12 cellular contexts compared by ENCODE assay signal in genomic region chr5:74686962-74687751, GRCh38. TPM values are rescaled to one million over a fixed set of nuclear protein-coding genes. Genes with fewer than 3 reads are reported as not detected.
DNase-seq lines count a peak whose midpoint lies in the region; ATAC-seq, FAIRE-seq and TF ChIP-seq lines count a peak whose summit lies in the region.
"Had no signal": no experiment of that assay in that cellular context is flagged by ENCODE, and none has a peak within 500 bp of the region (broad histone marks: within the 10 kb centered on the region; RNA-seq: fewer than 3 reads in every experiment).

No MANE protein-coding gene starts in this region.

- peak overlapping the region; percentile 84 to 95 (median 88) for H3K4me3 Mint-ChIP-seq in CD4-positive, CD25-positive, alpha-beta regulatory T cell

- H3K4me1 ChIP-seq in CD4-positive, CD25-positive, alpha-beta regulatory T cell (ENCODE audit: control insufficient read depth, insufficient read depth, low read length, poor library complexity, severe bottlenecking), result peaks cover 22% of the 10 kb centered on the region
- H3K4me1 ChIP-seq in K562 (replicated peaks in 1 of 2; ENCODE audit: control insufficient read depth in 2 of 2, insufficient read depth in 2 of 2, low read length in 2 of 2) (peaks cover 19% of the 10 kb centered on the region in 2 experiments), liver (ENCODE audit: control insufficient read depth in 4 of 4, insufficient read depth in 4 of 4, low read length in 3 of 4) (peaks cover 0 to 18% (median 9%) of the 10 kb centered on the region in 4 donors), smooth muscle cell (ENCODE audit: low read depth) (peaks cover 8% of the 10 kb centered on the region)

- H3K27ac ChIP-seq in CD4-positive, CD25-positive, alpha-beta regulatory T cell (ENCODE audit: insufficient read depth, low read length, poor library complexity, severe bottlenecking), result no peak overlapping the region
- H3K27ac ChIP-seq in K562 (ENCODE audit: extremely low read depth, low read depth, low read length) (no peak overlapping the region), liver (ENCODE audit: low read depth in 1 of 2, low read length in 2 of 2) (no peak overlapping the region), smooth muscle cell (ENCODE audit: low read depth) (no peak overlapping the region)

- H3K27me3 ChIP-seq in CD4-positive, CD25-positive, alpha-beta regulatory T cell (ENCODE audit: control insufficient read depth, insufficient read depth, low read length), result no peaks in the 10 kb centered on the region
- H3K27me3 ChIP-seq in K562 (ENCODE audit: control insufficient read depth in 2 of 2, insufficient read depth in 2 of 2, low read length in 2 of 2), result no peaks in the 10 kb centered on the region
- H3K27me3 ChIP-seq in liver (ENCODE audit: control insufficient read depth in 4 of 4, insufficient read depth in 4 of 4, low read length in 3 of 4), result no peaks in the 10 kb centered on the region
- H3K27me3 ChIP-seq in smooth muscle cell (ENCODE audit: low read depth), result no peaks in the 10 kb centered on the region

- H3F3A ChIP-seq in smooth muscle cell (ENCODE audit: low read depth), result no peaks in the 10 kb centered on the region

- no peak for TF ChIP-seq EP300 in K562 (IDR thresholded peaks at IDR 0.05; ENCODE audit: low read length)

- H3K9me1 ChIP-seq in K562 (ENCODE audit: control insufficient read depth, insufficient read depth, low read length), result no peaks in the 10 kb centered on the region

- peaks cover 7% of the 10 kb centered on the region; the same call in 1 of the 2 replicates for H4K20me1 ChIP-seq in K562 (replicated peaks; ENCODE audit: control insufficient read depth, insufficient read depth, low read length)
- H4K20me1 ChIP-seq in smooth muscle cell (ENCODE audit: low read depth), result no peaks in the 10 kb centered on the region

- no peak for TF ChIP-seq CTCF in K562 (IDR thresholded peaks at IDR 0.05 in 2 of 3, conservative IDR thresholded peaks at IDR 0.05 in 1 of 3; ENCODE audit: insufficient read depth in 2 of 3, low read depth in 1 of 3, low read length in 3 of 3)
- TF ChIP-seq CTCF in liver (IDR thresholded peaks at IDR 0.05; ENCODE audit: low read depth, low read length, missing input control), result no peak
- no peak for TF ChIP-seq CTCF in smooth muscle cell (IDR thresholded peaks at IDR 0.05; ENCODE audit: borderline replicate concordance, insufficient read depth, poor library complexity, severe bottlenecking)

- POLR2A ChIA-PET in K562 (lab: Yijun Ruan, JAX), result interaction anchor here (0.6 to 0.7 kb wide), 2 partner anchors 107 to 899 kb away, joined by 3 read pairs; no protein-coding TSS in a partner anchor

- TF ChIP-seq RAD21 in K562 (CRISPR knock-in tag; conservative IDR thresholded peaks at IDR 0.05 in 1 of 2, IDR thresholded peaks at IDR 0.05 in 1 of 2) (no peak), liver (IDR thresholded peaks at IDR 0.05) (no peak)

- H3K9ac ChIP-seq in K562 (ENCODE audit: insufficient read depth in 1 of 2, low read depth in 2 of 2, low read length in 2 of 2) (peak overlapping the region in 1 of 2 experiments; percentile 74; a peak in 1 of 4 replicates), liver (ENCODE audit: low read depth in 1 of 2, low read length in 2 of 2) (no peak overlapping the region), smooth muscle cell (ENCODE audit: low read depth) (no peak overlapping the region)

- H2AFZ ChIP-seq in K562 (ENCODE audit: low read depth, low read length), result no peak overlapping the region
- no peak overlapping the region for H2AFZ ChIP-seq in smooth muscle cell (ENCODE audit: low read depth)

- H3K36me3 ChIP-seq in CD4-positive, CD25-positive, alpha-beta regulatory T cell (ENCODE audit: control insufficient read depth, insufficient read depth, low read length), result peaks cover 14% of the 10 kb centered on the region
- H3K36me3 ChIP-seq in K562 (ENCODE audit: control insufficient read depth, insufficient read depth, low read length) (peaks cover 50% of the 10 kb centered on the region), liver (ENCODE audit: control insufficient read depth in 4 of 4, insufficient read depth in 3 of 4, low read depth in 1 of 4, low read length in 3 of 4) (peaks cover 0 to 18% (median 9%) of the 10 kb centered on the region in 4 donors), smooth muscle cell (ENCODE audit: low read depth) (no peaks in the 10 kb centered on the region)

- intact Hi-C loops in K562 (cut with micrococcal nuclease), result loop anchor here (10.0 kb wide), 1 partner anchor 548 kb away; the partner anchor contains the start of gene ANKRD31

- WGBS in K562 (ENCODE audit: insufficient coverage, low coverage, missing lambda C conversion rate), result 48% methylated on average over 5 of the region's 5 CpGs
- WGBS in liver, result 76% methylated on average over 5 of the region's 5 CpGs
- WGBS in smooth muscle cell (ENCODE audit: low lambda C conversion rate), result 90% methylated on average over 5 of the region's 5 CpGs

- H3K4me3 ChIP-seq in CD4-positive, CD25-positive, alpha-beta regulatory T cell (ENCODE audit: low read depth, low read length), result peak overlapping the region; percentile 90
- H3K4me3 ChIP-seq in K562 (peak overlapping the region; percentile 95; the same call in 1 of the 2 replicates), liver (ENCODE audit: low read depth in 1 of 3, low read length in 3 of 3) (no peak overlapping the region), smooth muscle cell (no peak overlapping the region)

- TF ChIP-seq POLR2A in K562 (conservative IDR thresholded peaks at IDR 0.05), result no peak

- H3K36me3 Mint-ChIP-seq in CD4-positive, CD25-positive, alpha-beta regulatory T cell, result peaks cover 22% of the 10 kb centered on the region

- peak overlapping the region in 2 of 3 donors; percentile 82 to 83 for H3K27ac Mint-ChIP-seq in CD4-positive, CD25-positive, alpha-beta regulatory T cell
- H3K27ac Mint-ChIP-seq: mesothelial cell of epicardium had no signal

- CTCF ChIA-PET in K562 (lab: Yijun Ruan, JAX; ENCODE audit: low intra/inter-chr PET ratio), result interaction anchor here (0.9 kb wide), 1 partner anchor 949 kb away, joined by 4 read pairs; no protein-coding TSS in a partner anchor

- no TSS peak for BruUV-seq in K562 (replicated peaks; lab: Mats Ljungman, UMichigan)

- H3K4me1 Mint-ChIP-seq in CD4-positive, CD25-positive, alpha-beta regulatory T cell, result peaks cover 22 to 40% (median 34%) of the 10 kb centered on the region in 4 donors

- H3K9me3 ChIP-seq in CD4-positive, CD25-positive, alpha-beta regulatory T cell (ENCODE audit: control insufficient read depth in 2 of 2, low read length in 2 of 2), result no peaks in the 10 kb centered on the region
- H3K9me3 ChIP-seq in K562 (replicated peaks; ENCODE audit: control insufficient read depth, insufficient read depth, low read depth, low read length) (no peaks in the 10 kb centered on the region), liver (ENCODE audit: control insufficient read depth in 4 of 4, low read length in 3 of 4) (no peaks in the 10 kb centered on the region), smooth muscle cell (replicated peaks; ENCODE audit: low read depth) (no peaks in the 10 kb centered on the region)

- DNase-seq in CD4-positive, CD25-positive, alpha-beta regulatory T cell, result no peak
- DNase-seq in HCEC 1CT (peak; percentile 68), K562 (ENCODE audit: extremely low read depth in 1 of 4, low spot score in 3 of 4) (no peak), HuH-7.5 (ENCODE audit: low spot score) (no peak), smooth muscle cell (lab: John Stamatoyannopoulos, UW; ENCODE audit: unreplicated experiment) (no peak), LoVo (ENCODE audit: low spot score) (no peak)
- DNase-seq: central memory CD4-positive, alpha-beta T cell; DMS153; NCI-H524 had no signal

- H3K4me2 ChIP-seq in K562 (ENCODE audit: insufficient read depth, low read length) (peak overlapping the region; percentile 97), smooth muscle cell (no peak overlapping the region)

- peaks cover 8% of the 10 kb centered on the region for H3K27me3 Mint-ChIP-seq in CD4-positive, CD25-positive, alpha-beta regulatory T cell

- no peaks in the 10 kb centered on the region for H3K9me3 Mint-ChIP-seq in CD4-positive, CD25-positive, alpha-beta regulatory T cell
- H3K9me3 Mint-ChIP-seq: mesothelial cell of epicardium had no signal

- no peak for FAIRE-seq in K562 (lab: Jason Lieb, UNC)

- H3K79me2 ChIP-seq in K562 (ENCODE audit: control insufficient read depth, insufficient read depth, low read length) (peaks cover 28% of the 10 kb centered on the region), smooth muscle cell (ENCODE audit: low read depth) (peaks cover 5% of the 10 kb centered on the region)

- in situ Hi-C loops in K562 (cut with MboI), result no loop called here

- no peak for ATAC-seq in CD4-positive, CD25-positive, alpha-beta regulatory T cell (ENCODE audit: low read depth in 2 of 2)
- ATAC-seq in K562 (no peak), GM19351 (IDR thresholded peaks at IDR 0.05; ENCODE audit: unreplicated experiment) (no peak)

RNA-seq across cellular contexts. Expression of gene HEXB, which starts 2.1 kb away (rescaled TPM):
- total RNA-seq in CD4-positive, CD25-positive, alpha-beta regulatory T cell, result 41.9 TPM
- 100 to 1,000 TPM; 102 to 128 (median 120) TPM for polyA plus RNA-seq in CD4-positive, CD25-positive, alpha-beta regulatory T cell
- 81.4 and 164 TPM in 2 replicates for total RNA-seq in K562 (2011; cell fraction: chromatin; rRNA removed; ENCODE audit: low replicate concordance)
- total RNA-seq in K562 (2011; cell fraction: nucleolus; rRNA removed), result 95.6 and 99.2 TPM in 2 replicates
- total RNA-seq in K562 (2011; cell fraction: nucleoplasm; rRNA removed), result 119 and 129 TPM in 2 replicates
- total RNA-seq in K562 (2014; rRNA removed) (128 and 135 TPM in 2 replicates), K562 (2014; rRNA removed; fragmentation: Illumina TruSeq; extraction: Trizol) (115 and 129 TPM in 2 replicates), K562 (2015; rRNA removed; fragmentation: Illumina TruSeq; extraction: Trizol) (142 and 158 TPM in 2 replicates), K562 (2021) (88.1 and 94.9 TPM in 2 replicates), liver (10 to 100 TPM; 67.7 to 73.0 TPM), smooth muscle cell (109 and 111 TPM in 2 replicates)
- polyA plus RNA-seq in K562 (2011; rRNA removed) (60.6 and 126 TPM in 2 replicates), K562 (2014; fragmentation: Illumina TruSeq; extraction: Trizol) (101 and 106 TPM in 2 replicates), K562 (2014; fragmentation: Nextera tagmentation; extraction: Ambion mirVana) (10 to 100 TPM; 22.9 to 37.1 TPM), K562 (2014; rRNA removed) (105 and 108 TPM in 2 replicates), liver (10 to 100 TPM; 79.5 to 84.5 TPM), smooth muscle cell (102 and 108 TPM in 2 replicates)
- 50.8 and 91.3 TPM in 2 replicates for polyA plus RNA-seq in K562 (2011; cell fraction: cytosol; rRNA removed)
- 28.3 and 29.2 TPM in 2 replicates for polyA plus RNA-seq in K562 (2011; cell fraction: nucleus; rRNA removed)
- polyA plus RNA-seq in K562 (2012), result 119 and 129 TPM in 2 replicates
- polyA minus RNA-seq in K562 (2011; rRNA and poly(A)+ RNA removed), result 108 and 142 TPM in 2 replicates
- polyA minus RNA-seq in K562 (2011; cell fraction: cytosol; rRNA and poly(A)+ RNA removed), result 21.8 and 38.4 TPM in 2 replicates
- 31.5 and 35.0 TPM in 2 replicates for polyA minus RNA-seq in K562 (2011; cell fraction: nucleus; rRNA and poly(A)+ RNA removed)

RNA-seq across cellular contexts. Expression of gene ENC1, which starts 46.6 kb away (rescaled TPM):
- 6.8 TPM for total RNA-seq in CD4-positive, CD25-positive, alpha-beta regulatory T cell
- under 1 TPM in 3 of 4 donors, not detected in 1; 0.10 to 0.69 (median 0.26) TPM for polyA plus RNA-seq in CD4-positive, CD25-positive, alpha-beta regulatory T cell
- total RNA-seq in K562 (2011; cell fraction: chromatin; rRNA removed; ENCODE audit: low replicate concordance), result 0.92 and 4.1 TPM in 2 replicates
- total RNA-seq in K562 (2011; cell fraction: nucleolus; rRNA removed), result 0.66 and 3.7 TPM in 2 replicates
- total RNA-seq in K562 (2011; cell fraction: nucleoplasm; rRNA removed), result 0.51 and 0.84 TPM in 2 replicates
- total RNA-seq in K562 (2014; rRNA removed), result 0.86 and 4.1 TPM in 2 replicates
- 1.1 and 1.2 TPM in 2 replicates for total RNA-seq in K562 (2014; rRNA removed; fragmentation: Illumina TruSeq; extraction: Trizol)
- 1.3 and 1.5 TPM in 2 replicates for total RNA-seq in K562 (2015; rRNA removed; fragmentation: Illumina TruSeq; extraction: Trizol)
- total RNA-seq in K562 (2021), result 2.5 and 2.6 TPM in 2 replicates
- 1.9 and 3.2 TPM in 2 replicates for polyA plus RNA-seq in K562 (2011; rRNA removed)
- polyA plus RNA-seq in K562 (2011; cell fraction: cytosol; rRNA removed), result 1.5 and 4.8 TPM in 2 replicates
- 4.3 and 10.7 TPM in 2 replicates for polyA plus RNA-seq in K562 (2011; cell fraction: nucleus; rRNA removed)
- polyA plus RNA-seq in K562 (2012), result 2.0 TPM in 2 replicates
- polyA plus RNA-seq in K562 (2014; fragmentation: Illumina TruSeq; extraction: Trizol), result 0.97 and 1.1 TPM in 2 replicates
- polyA plus RNA-seq in K562 (2014; fragmentation: Nextera tagmentation; extraction: Ambion mirVana), result under 1 TPM; 0.17 to 0.37 TPM
- 0.67 and 0.91 TPM in 2 replicates for polyA plus RNA-seq in K562 (2014; rRNA removed)
- polyA minus RNA-seq in K562 (2011; rRNA and poly(A)+ RNA removed), result 5.4 and 9.5 TPM in 2 replicates
- polyA minus RNA-seq in K562 (2011; cell fraction: cytosol; rRNA and poly(A)+ RNA removed), result 2.4 and 4.6 TPM in 2 replicates
- 7.8 and 13.5 TPM in 2 replicates for polyA minus RNA-seq in K562 (2011; cell fraction: nucleus; rRNA and poly(A)+ RNA removed)
- total RNA-seq in liver, result 10 to 100 TPM; 20.7 to 34.4 TPM
- polyA plus RNA-seq in liver, result 1 to 10 TPM; 5.7 to 6.9 TPM
- 110 and 117 TPM in 2 replicates for total RNA-seq in smooth muscle cell
- 17.4 and 73.4 TPM in 2 replicates for polyA plus RNA-seq in smooth muscle cell

Comparison
In these comparisons a context has a peak if more than half of its experiments do, and no peak if none do; other contexts are left out.
1. H3K4me3 ChIP-seq: peak in CD4-positive, CD25-positive, alpha-beta regulatory T cell (single experiment) and K562 (single experiment); none in liver (0 of 3) and smooth muscle cell (single experiment).